15 cellular contexts compared by ENCODE assay signal in genomic region chr6:5115168-5115567, GRCh38. TPM values are rescaled to one million over a fixed set of nuclear protein-coding genes. Genes with fewer than 3 reads are reported as not detected.
DNase-seq lines count a peak whose midpoint lies in the region; ATAC-seq and TF ChIP-seq lines count a peak whose summit lies in the region.
"Had no signal": no experiment of that assay in that cellular context is flagged by ENCODE, and none has a peak within 500 bp of the region (broad histone marks: within the 10 kb centered on the region; RNA-seq: fewer than 3 reads in every experiment).

No MANE protein-coding gene starts in this region.

- TF ChIP-seq CTCF in fibroblast of the aortic adventitia (IDR thresholded peaks at IDR 0.05; ENCODE audit: insufficient read depth, low read length), result peak; percentile 22
- TF ChIP-seq CTCF in osteocyte (IDR thresholded peaks at IDR 0.05), result peak; percentile 21

- H2AFZ ChIP-seq in GM23248, result no peak overlapping the region

- H3K4me3 Mint-ChIP-seq in osteocyte (ENCODE audit: unreplicated experiment), result no peak overlapping the region
- H3K4me3 Mint-ChIP-seq: activated T-cell treated with anti-CD3 and anti-CD28 coated beads, Interleukin-2, amount 50 U/mL, for 24 hours had no signal

- peak; percentile 75 for DNase-seq in GM23248
- peak; percentile 32 for DNase-seq in SK-MEL-5 (ENCODE audit: low read depth, low spot score)
- DNase-seq in fibroblast of the aortic adventitia (ENCODE audit: low read depth), result peak; percentile 31
- no peak for DNase-seq in osteocyte (ENCODE audit: extremely low spot score, unreplicated experiment)
- DNase-seq in activated naive CD4-positive, alpha-beta T cell treated with anti-CD3 and anti-CD28 coated beads, Interleukin-2, amount 50 U/mL, for 72 hours (ENCODE audit: low spot score in 2 of 2), result no peak
- no peak for DNase-seq in NCI-H2171 (lab: John Stamatoyannopoulos, UW)
- DNase-seq: activated T-cell treated with anti-CD3 and anti-CD28 coated beads, Interleukin-2, amount 50 U/mL, for 24 hours; COR-L47; MV-4-11; NCI-H446; retina; SIG-M5 had no signal

- no peaks in the 10 kb centered on the region for H3K27me3 Mint-ChIP-seq in osteocyte (ENCODE audit: unreplicated experiment)
- H3K27me3 Mint-ChIP-seq: activated T-cell treated with anti-CD3 and anti-CD28 coated beads, Interleukin-2, amount 50 U/mL, for 24 hours had no signal

- H3K36me3 Mint-ChIP-seq in osteocyte (ENCODE audit: unreplicated experiment), result peaks cover 2% of the 10 kb centered on the region
- peaks cover 0 to 3% of the 10 kb centered on the region in 2 donors for H3K36me3 Mint-ChIP-seq in activated naive CD4-positive, alpha-beta T cell treated with anti-CD3 and anti-CD28 coated beads, Interleukin-2, amount 50 U/mL, for 72 hours

- 0 out of 2 replicates have a peak, but pooled peaks cover 4% of the 10 kb centered on the region for H3F3A ChIP-seq in GM23248 (ENCODE audit: insufficient read depth)

- no peak overlapping the region for H3K4me2 ChIP-seq in GM23248 (ENCODE audit: unreplicated experiment)

- H3K9ac ChIP-seq in GM23248, result no peak overlapping the region

- no peaks in the 10 kb centered on the region for H3K9me2 ChIP-seq in GM23248 (ENCODE audit: insufficient read depth)

- 52 to 63% methylated on average over 10 of the region's 10 CpGs for WGBS in GM23248 (ENCODE audit: low coverage in 1 of 2, low lambda C conversion rate in 2 of 2, missing lambda C conversion rate in 2 of 2), 2 experiments

- H3K36me3 ChIP-seq in GM23248 (ENCODE audit: low read depth), result no peaks in the 10 kb centered on the region

- H3K4me3 ChIP-seq in GM23248 (no peak overlapping the region), fibroblast of the aortic adventitia (ENCODE audit: low read depth, low read length) (no peak overlapping the region)

- no peaks in the 10 kb centered on the region for H4K20me1 ChIP-seq in GM23248 (ENCODE audit: insufficient read depth)

- H3K9me3 ChIP-seq in GM23248 (ENCODE audit: low read depth), result no peaks in the 10 kb centered on the region

- H3K79me2 ChIP-seq in GM23248 (ENCODE audit: insufficient read depth), result no peaks in the 10 kb centered on the region

- no peaks in the 10 kb centered on the region for H3K9me3 Mint-ChIP-seq in osteocyte (ENCODE audit: unreplicated experiment)
- no peaks in the 10 kb centered on the region for H3K9me3 Mint-ChIP-seq in activated naive CD4-positive, alpha-beta T cell treated with anti-CD3 and anti-CD28 coated beads, Interleukin-2, amount 50 U/mL, for 72 hours
- H3K9me3 Mint-ChIP-seq: activated T-cell treated with anti-CD3 and anti-CD28 coated beads, Interleukin-2, amount 50 U/mL, for 24 hours had no signal

- no peak overlapping the region for H3K27ac ChIP-seq in GM23248
- H3K27ac ChIP-seq: HL-60 had no signal

- no peaks in the 10 kb centered on the region for H3K27me3 ChIP-seq in GM23248 (replicated peaks; ENCODE audit: insufficient read depth)

- in situ Hi-C loops in GM23248 (cut with MboI) (no loop called here), SK-MEL-5 (cut with HindIII; ENCODE audit: low pct_unique_long_range_greater_than_20kb, low sequenced_read_pairs) (no loop called here)

- no peak for ATAC-seq in GM21529 (IDR thresholded peaks at IDR 0.05; ENCODE audit: unreplicated experiment)
- no peak for ATAC-seq in activated naive CD4-positive, alpha-beta T cell treated with anti-CD3 and anti-CD28 coated beads, Interleukin-2, amount 50 U/mL, for 72 hours
- no peak for ATAC-seq in HG02970 (IDR thresholded peaks at IDR 0.05; ENCODE audit: low FRiP score, unreplicated experiment)

- H3K27ac Mint-ChIP-seq in osteocyte (ENCODE audit: unreplicated experiment), result no peak overlapping the region
- no peak overlapping the region for H3K27ac Mint-ChIP-seq in activated naive CD4-positive, alpha-beta T cell treated with anti-CD3 and anti-CD28 coated beads, Interleukin-2, amount 50 U/mL, for 72 hours
- H3K27ac Mint-ChIP-seq: activated T-cell treated with anti-CD3 and anti-CD28 coated beads, Interleukin-2, amount 50 U/mL, for 24 hours had no signal

- peaks cover 4% of the 10 kb centered on the region for H3K4me1 Mint-ChIP-seq in osteocyte (ENCODE audit: unreplicated experiment)

- peaks cover 5% of the 10 kb centered on the region; the same call in 1 of the 2 replicates for H3K4me1 ChIP-seq in GM23248 (ENCODE audit: insufficient read depth)

RNA-seq across cellular contexts. Expression of gene PPP1R3G, which starts 30.0 kb away (rescaled TPM):
- total RNA-seq in GM23248 (2014; rRNA removed; shearing (Covaris generic)), result 1.5 and 2.6 TPM in 2 replicates
- polyA plus RNA-seq in GM23248 (2016; fragmentation: Nextera tagmentation; extraction: Ambion mirVana), result 0.84 and 0.85 TPM in 2 replicates
- 0.03 and 0.16 TPM in 2 replicates for total RNA-seq in SK-MEL-5 (2014; rRNA removed; shearing (Covaris generic))
- polyA plus RNA-seq in SK-MEL-5 (2015; cell fraction: cytosol; rRNA removed), result 0.10 TPM in 1 of 2 replicates, not detected in the other
- polyA plus RNA-seq in SK-MEL-5 (2015; cell fraction: nucleus; rRNA removed), result not detected in 2 replicates
- 3.8 and 10.1 TPM in 2 replicates for total RNA-seq in fibroblast of the aortic adventitia (ENCODE audit: low replicate concordance)
- 0.29 and 0.40 TPM in 2 replicates for total RNA-seq in osteocyte
- total RNA-seq in activated naive CD4-positive, alpha-beta T cell treated with anti-CD3 and anti-CD28 coated beads, Interleukin-2, amount 50 U/mL, for 72 hours, result under 1 TPM; 0.07 to 0.47 TPM

Comparison
In these comparisons a context has a peak if more than half of its experiments do, and no peak if none do; other contexts are left out.
1. DNase-seq: peak in GM23248 (single experiment), SK-MEL-5 (single experiment) and fibroblast of the aortic adventitia (single experiment); none in osteocyte (single experiment), activated naive CD4-positive, alpha-beta T cell treated with anti-CD3 and anti-CD28 coated beads, Interleukin-2, amount 50 U/mL, for 72 hours (0 of 2) and NCI-H2171 (single experiment).